8 cellular contexts compared by ENCODE assay signal in genomic region chr6:4351857-4352669, GRCh38.
DNase-seq lines count a peak whose midpoint lies in the region; ATAC-seq and TF ChIP-seq lines count a peak whose summit lies in the region.

No MANE protein-coding gene starts in this region.

- peaks cover 12% of the 10 kb centered on the region for H3K27me3 Mint-ChIP-seq in type B pancreatic cell

- H3K36me3 Mint-ChIP-seq in type B pancreatic cell, result no peaks in the 10 kb centered on the region

- H3K27ac Mint-ChIP-seq in type B pancreatic cell, result no peak overlapping the region

- H3K36me3 ChIP-seq in HCT116 (ENCODE audit: control insufficient read depth in 1 of 2, insufficient read depth in 2 of 2, low read length in 2 of 2) (no peaks in the 10 kb centered on the region), hepatocyte (replicated peaks; ENCODE audit: insufficient read depth, low read depth) (no peaks in the 10 kb centered on the region)

- H3K27me3 ChIP-seq in HCT116 (ENCODE audit: insufficient read depth, low read length), result no peaks in the 10 kb centered on the region
- no peaks in the 10 kb centered on the region for H3K27me3 ChIP-seq in hepatocyte

- peak overlapping the region; percentile 87 for H2AFZ ChIP-seq in HCT116 (ENCODE audit: low read depth, low read length, poor library complexity, severe bottlenecking)
- peak overlapping the region; percentile 26 for H2AFZ ChIP-seq in hepatocyte

- POLR2A ChIA-PET in HCT116 (lab: Charles Lee), result no interaction called here

- RAD21 ChIA-PET in HCT116 (lab: Charles Lee; ENCODE audit: low non-redundant PET in 1 of 2, low total read pairs in 2 of 2, uncharacterized antibody in 2 of 2, unreplicated experiment in 2 of 2), result interaction anchor here in 1 of 2 experiments (0.8 kb wide), 1 partner anchor 17 kb away, joined by 3 read pairs; no protein-coding TSS in a partner anchor

- H3K79me2 ChIP-seq in HCT116 (ENCODE audit: insufficient read depth, low read length), result no peaks in the 10 kb centered on the region
- no peaks in the 10 kb centered on the region for H3K79me2 ChIP-seq in hepatocyte

- ATAC-seq in HCT116 (peak; percentile 71), HG03159 (IDR thresholded peaks at IDR 0.05; ENCODE audit: unreplicated experiment) (no peak)

- H3K4me2 ChIP-seq in HCT116 (ENCODE audit: low read length) (peak overlapping the region; percentile 91), hepatocyte (peak overlapping the region; percentile 58)

- no peak for TF ChIP-seq POLR2A in HCT116 (IDR thresholded peaks at IDR 0.05; ENCODE audit: borderline replicate concordance, extremely low read depth, insufficient read depth, insufficient read length)

- H3K9me3 Mint-ChIP-seq in type B pancreatic cell, result peaks cover 8% of the 10 kb centered on the region

- BruUV-seq in HCT116 (replicated peaks; lab: Mats Ljungman, UMichigan), result no TSS peak

- no peaks in the 10 kb centered on the region for H4K20me1 ChIP-seq in HCT116 (ENCODE audit: insufficient read depth)
- H4K20me1 ChIP-seq in hepatocyte (ENCODE audit: insufficient read depth, poor library complexity, severe bottlenecking), result no peaks in the 10 kb centered on the region

- peak overlapping the region; percentile 53 for H3K9ac ChIP-seq in HCT116 (ENCODE audit: low read length)

- no peak overlapping the region for H3K4me3 Mint-ChIP-seq in type B pancreatic cell

- H3K27ac ChIP-seq in HCT116 (ENCODE audit: low read depth, low read length), result peak overlapping the region; percentile 26; the same call in 1 of the 2 replicates
- peak overlapping the region; percentile 42 for H3K27ac ChIP-seq in hepatocyte

- TF ChIP-seq RAD21 in HCT116 (IDR thresholded peaks at IDR 0.05; ENCODE audit: low read depth), result no peak; the same call in 1 of the 2 replicates

- CTCF ChIA-PET in HCT116 (lab: Charles Lee), result no interaction called here

- 53% methylated on average over 20 of the region's 20 CpGs for WGBS in hepatocyte (ENCODE audit: low lambda C conversion rate, missing lambda C conversion rate)

- peaks cover 20% of the 10 kb centered on the region for H3K4me1 Mint-ChIP-seq in type B pancreatic cell (ENCODE audit: unreplicated experiment)

- H3K9me2 ChIP-seq in HCT116 (ENCODE audit: insufficient read depth) (no peaks in the 10 kb centered on the region), hepatocyte (replicated peaks; ENCODE audit: insufficient read depth) (no peaks in the 10 kb centered on the region)

- DNase-seq in HCT116 (ENCODE audit: low read depth, low spot score) (peak; percentile 36), astrocyte of the hippocampus (ENCODE audit: low read depth, low spot score) (peak; percentile 97), hepatocyte (ENCODE audit: low spot score) (peak; percentile 51), skeletal muscle cell (ENCODE audit: low read depth) (peak; percentile 91), NCI-H2171 treated with DMSO at 0.1 percent for 48 hours (lab: John Stamatoyannopoulos, UW) (no peak), type B pancreatic cell (ENCODE audit: extremely low spot score, unreplicated experiment) (no peak)
- DNase-seq in activated CD4-positive, alpha-beta T cell treated with anti-CD3 and anti-CD28 coated beads, Interleukin-2, amount 50 U/mL, for 48 hours, result no peak

- H3K4me1 ChIP-seq in HCT116 (ENCODE audit: control insufficient read depth in 1 of 2, insufficient read depth in 2 of 2, low read length in 2 of 2), result peaks cover 18 to 51% of the 10 kb centered on the region in 2 experiments
- peaks cover 3% of the 10 kb centered on the region for H3K4me1 ChIP-seq in hepatocyte (ENCODE audit: insufficient read depth)

- TF ChIP-seq CTCF in HCT116 (IDR thresholded peaks at IDR 0.05 in 2 of 3, conservative IDR thresholded peaks at IDR 0.05 in 1 of 3; ENCODE audit: borderline replicate concordance in 1 of 3, insufficient read depth in 1 of 3, low read depth in 2 of 3, low read length in 2 of 3) (no peak), hepatocyte (IDR thresholded peaks at IDR 0.05; ENCODE audit: poor library complexity) (no peak), type B pancreatic cell (conservative IDR thresholded peaks at IDR 0.05) (no peak)

- peak overlapping the region; percentile 30 to 61 for H3K4me3 ChIP-seq in HCT116 (replicated peaks in 1 of 2; ENCODE audit: low read depth in 1 of 2, low read length in 2 of 2)
- no peak overlapping the region for H3K4me3 ChIP-seq in hepatocyte
- peak overlapping the region; percentile 1 for H3K4me3 ChIP-seq in skeletal muscle cell (ENCODE audit: low read depth, low read length)

- intact Hi-C loops in HCT116 (cut with micrococcal nuclease), result no loop called here

- H3K9me3 ChIP-seq in HCT116 (ENCODE audit: control insufficient read depth in 1 of 2, insufficient read depth in 1 of 2, low read depth in 1 of 2, low read length in 2 of 2) (no peaks in the 10 kb centered on the region), hepatocyte (ENCODE audit: low read depth) (no peaks in the 10 kb centered on the region)

TF ChIP-seq in HCT116, 20 proteins besides CTCF, POLR2A, EP300 and RAD21 (continues in another document):
- peak; percentile 79; the same call in 1 of the 2 replicates for TF ChIP-seq CBX3 (IDR thresholded peaks at IDR 0.05; ENCODE audit: low read depth)
- peak; percentile 84 for TF ChIP-seq FOSL1 (IDR thresholded peaks at IDR 0.05; ENCODE audit: low read depth)
- no peak; the same call in 1 of the 2 replicates for TF ChIP-seq SP1 (IDR thresholded peaks at IDR 0.05; ENCODE audit: low read depth)
- no peak for TF ChIP-seq ATF3 (IDR thresholded peaks at IDR 0.05)
- peak; percentile 34 for TF ChIP-seq YY1 (IDR thresholded peaks at IDR 0.05; ENCODE audit: extremely low read depth, insufficient replicate concordance, low read depth, low read length)
- TF ChIP-seq POLR2AphosphoS5 (IDR thresholded peaks at IDR 0.05; ENCODE audit: low read depth, low read length), result no peak
- no peak for TF ChIP-seq ELF1 (IDR thresholded peaks at IDR 0.05; ENCODE audit: borderline replicate concordance, low read depth)
- 0 out of 2 replicates have a peak, but pooled peaks have one; percentile 30 for TF ChIP-seq CEBPB (IDR thresholded peaks at IDR 0.05; ENCODE audit: low read depth)
- TF ChIP-seq JUND (IDR thresholded peaks at IDR 0.05), result peak; percentile 73
- peak; percentile 39; the same call in 1 of the 2 replicates for TF ChIP-seq MAX (IDR thresholded peaks at IDR 0.05)
- no peak for TF ChIP-seq EZH2phosphoT487 (IDR thresholded peaks at IDR 0.05; ENCODE audit: borderline replicate concordance)
- no peak for TF ChIP-seq TCF7L2 (IDR thresholded peaks at IDR 0.05; ENCODE audit: borderline replicate concordance, extremely low read depth, insufficient read depth, insufficient read length)
- no peak for TF ChIP-seq ZBTB33 (IDR thresholded peaks at IDR 0.05; ENCODE audit: extremely low read depth, insufficient replicate concordance, low read length)
- TF ChIP-seq ZFX (IDR thresholded peaks at IDR 0.05), result no peak
- TF ChIP-seq SIN3A (IDR thresholded peaks at IDR 0.05; ENCODE audit: low read depth), result no peak
- no peak for TF ChIP-seq REST (IDR thresholded peaks at IDR 0.05; ENCODE audit: low read depth)
- no peak for TF ChIP-seq ZNF274 (IDR thresholded peaks at IDR 0.05; ENCODE audit: low read depth, low read length)
- no peak for TF ChIP-seq SRF (IDR thresholded peaks at IDR 0.05; ENCODE audit: low read depth)
- no peak for TF ChIP-seq EZH2 (IDR thresholded peaks at IDR 0.05)

Comparison
In these comparisons a context has a peak if more than half of its experiments do, and no peak if none do; other contexts are left out.
1. DNase-seq: peak in HCT116 (single experiment), astrocyte of the hippocampus (single experiment), hepatocyte (single experiment) and skeletal muscle cell (single experiment); none in NCI-H2171 treated with DMSO at 0.1 percent for 48 hours (single experiment), activated CD4-positive, alpha-beta T cell treated with anti-CD3 and anti-CD28 coated beads, Interleukin-2, amount 50 U/mL, for 48 hours (0 of 2) and type B pancreatic cell (single experiment).